9 cellular contexts compared by ENCODE assay signal in genomic region chr12:9667403-9667802, GRCh38. TPM values are rescaled to one million over a fixed set of nuclear protein-coding genes. Genes with fewer than 3 reads are reported as not detected.
DNase-seq lines count a peak whose midpoint lies in the region; ATAC-seq, FAIRE-seq and TF ChIP-seq lines count a peak whose summit lies in the region.
"Had no signal": no experiment of that assay in that cellular context is flagged by ENCODE, and none has a peak within 500 bp of the region (broad histone marks: within the 10 kb centered on the region; RNA-seq: fewer than 3 reads in every experiment).

No MANE protein-coding gene starts in this region.

- H3K56ac ChIP-seq in mesendoderm (ENCODE audit: low read length), result no peak overlapping the region

- no peak overlapping the region for H4K8ac ChIP-seq in mesendoderm (ENCODE audit: low read depth, low read length)

- no peaks in the 10 kb centered on the region for H4K20me1 ChIP-seq in HepG2 (ENCODE audit: insufficient read depth, low read length)

- no peak for TF ChIP-seq RAD21 in HepG2 (CRISPR knock-in tag; IDR thresholded peaks at IDR 0.05)

- H3K9me3 ChIP-seq in HepG2 (ENCODE audit: low read length), result no peaks in the 10 kb centered on the region

- no peak overlapping the region for H2BK5ac ChIP-seq in mesendoderm (ENCODE audit: low read length)

- no peak overlapping the region for H3K23ac ChIP-seq in mesendoderm (ENCODE audit: low read length)

- H3K27me3 ChIP-seq in mesendoderm (ENCODE audit: insufficient read depth, low read length, poor library complexity), result peaks cover 2% of the 10 kb centered on the region
- no peaks in the 10 kb centered on the region for H3K27me3 ChIP-seq in HepG2 (ENCODE audit: control insufficient read depth in 1 of 2, insufficient read depth in 2 of 2, low read length in 2 of 2)

- no peak overlapping the region for H4K5ac ChIP-seq in mesendoderm (ENCODE audit: low read length)

- no peak overlapping the region for H2AFZ ChIP-seq in HepG2 (ENCODE audit: low read length)

- in situ Hi-C loops in HepG2 (cut with HindIII; ENCODE audit: extremely low pct_ligation_motif_present, low pct_unique_long_range_greater_than_20kb), result no loop called here

- no peak overlapping the region for H2BK15ac ChIP-seq in mesendoderm (replicated peaks; ENCODE audit: low read depth)

- BruUV-seq in HepG2 (replicated peaks; lab: Mats Ljungman, UMichigan), result no TSS peak

- H3K27ac ChIP-seq in mesendoderm (ENCODE audit: low read depth, low read length) (no peak overlapping the region), HepG2 (ENCODE audit: extremely low read length, insufficient read depth, low read length) (no peak overlapping the region)

- ATAC-seq in GM18511 (IDR thresholded peaks at IDR 0.05; ENCODE audit: unreplicated experiment) (peak; percentile 71), GM21390 (IDR thresholded peaks at IDR 0.05; ENCODE audit: unreplicated experiment) (peak; percentile 42), HG03439 (IDR thresholded peaks at IDR 0.05; ENCODE audit: unreplicated experiment) (peak; percentile 52), HepG2 (no peak)

- no peak overlapping the region for H3K4ac ChIP-seq in mesendoderm (ENCODE audit: low read depth, low read length)

- no peak for DNase-seq in immature natural killer cell
- no peak for DNase-seq in mesendoderm
- DNase-seq in endothelial cell (ENCODE audit: low spot score), result no peak
- no peak for DNase-seq in NCI-H2171 (lab: John Stamatoyannopoulos, UW)
- DNase-seq in HepG2 (ENCODE audit: low spot score), result no peak

- H3K4me2 ChIP-seq in mesendoderm (ENCODE audit: low read length), result no peak overlapping the region
- H3K4me2 ChIP-seq in HepG2 (ENCODE audit: low read depth, low read length), result no peak overlapping the region

- H3K4me1 Mint-ChIP-seq in immature natural killer cell (peaks cover 67 to 81% of the 10 kb centered on the region in 2 donors), endothelial cell (ENCODE audit: unreplicated experiment) (no peaks in the 10 kb centered on the region)

- WGBS in mesendoderm (ENCODE audit: extremely low coverage, insufficient coverage, low lambda C conversion rate), result no CpG with 5 or more reads among the region's 2 CpGs
- WGBS in HepG2 (ENCODE audit: low lambda C conversion rate), result 89% methylated on average over 2 of the region's 2 CpGs

- H3K36me3 ChIP-seq in mesendoderm (ENCODE audit: control insufficient read depth, insufficient read depth, low read length) (no peaks in the 10 kb centered on the region), HepG2 (replicated peaks in 1 of 2; ENCODE audit: control insufficient read depth in 1 of 2, insufficient read depth in 2 of 2, low read length in 2 of 2) (peaks cover 0 to 3% of the 10 kb centered on the region in 2 experiments; a peak in 2 of 5 replicates)

- TF ChIP-seq CTCF in endothelial cell (IDR thresholded peaks at IDR 0.05; ENCODE audit: unreplicated experiment), result no peak
- no peak for TF ChIP-seq CTCF in HepG2 (CRISPR knock-in tag; IDR thresholded peaks at IDR 0.05)

- H2AK5ac ChIP-seq in mesendoderm (ENCODE audit: low read length), result no peak overlapping the region

- intact Hi-C loops in HepG2 (cut with micrococcal nuclease; ENCODE audit: unreplicated experiment), result no loop called here

- no peak for FAIRE-seq in HepG2 (lab: Jason Lieb, UNC)

- H3K36me3 Mint-ChIP-seq in immature natural killer cell (peaks cover 33 to 54% (median 40%) of the 10 kb centered on the region in 3 donors), endothelial cell (ENCODE audit: low read depth, unreplicated experiment) (peaks cover 51% of the 10 kb centered on the region)

- H3K79me1 ChIP-seq in mesendoderm (ENCODE audit: low read length), result no peaks in the 10 kb centered on the region

- no peaks in the 10 kb centered on the region for H3K79me2 ChIP-seq in mesendoderm (ENCODE audit: control insufficient read depth, insufficient read depth, low read length)
- no peaks in the 10 kb centered on the region for H3K79me2 ChIP-seq in HepG2 (ENCODE audit: insufficient read depth, low read length)

- H2BK120ac ChIP-seq in mesendoderm (ENCODE audit: low read depth, low read length), result no peak overlapping the region

- peak overlapping the region; percentile 48 to 96 (median 82) for H3K27ac Mint-ChIP-seq in immature natural killer cell
- no peak overlapping the region for H3K27ac Mint-ChIP-seq in endothelial cell (ENCODE audit: unreplicated experiment)

- POLR2A ChIA-PET in HepG2 (lab: Yijun Ruan, JAX), result no interaction called here

- TF ChIP-seq POLR2A in HepG2 (IDR thresholded peaks at IDR 0.05; ENCODE audit: insufficient read depth in 1 of 2, low read depth in 2 of 2, low read length in 2 of 2), result no peak

- H3K9ac ChIP-seq in mesendoderm (ENCODE audit: low read length), result no peak overlapping the region
- H3K9ac ChIP-seq in HepG2 (ENCODE audit: insufficient read depth, low read depth, low read length), result no peak overlapping the region

- H3K9me3 Mint-ChIP-seq in immature natural killer cell, result no peaks in the 10 kb centered on the region
- H3K9me3 Mint-ChIP-seq in endothelial cell (ENCODE audit: unreplicated experiment), result no peaks in the 10 kb centered on the region

- H3K4me1 ChIP-seq in mesendoderm (ENCODE audit: control insufficient read depth, low read depth, low read length) (no peaks in the 10 kb centered on the region), HepG2 (ENCODE audit: insufficient read depth, low read length) (no peaks in the 10 kb centered on the region)

- H3K18ac ChIP-seq in mesendoderm (ENCODE audit: low read length), result no peak overlapping the region

- H3K4me3 Mint-ChIP-seq in immature natural killer cell, result peak overlapping the region in 4 of 5 donors; percentile 1 to 70 (median 52)
- no peak overlapping the region for H3K4me3 Mint-ChIP-seq in endothelial cell (ENCODE audit: unreplicated experiment)

- H3K27me3 Mint-ChIP-seq in immature natural killer cell (ENCODE audit: low read depth in 3 of 3), result no peaks in the 10 kb centered on the region
- no peaks in the 10 kb centered on the region for H3K27me3 Mint-ChIP-seq in endothelial cell (ENCODE audit: unreplicated experiment)

- CTCF ChIA-PET in HepG2 (lab: Yijun Ruan, JAX; ENCODE audit: low intra/inter-chr PET ratio, low total read pairs), result no interaction called here

- TF ChIP-seq EP300 in HepG2 (IDR thresholded peaks at IDR 0.05; ENCODE audit: low read depth in 2 of 2, low read length in 2 of 2), result no peak
- TF ChIP-seq EP300 in HepG2 (CRISPR knock-in tag; IDR thresholded peaks at IDR 0.05; ENCODE audit: borderline replicate concordance), result no peak

- no peak overlapping the region for H3K4me3 ChIP-seq in mesendoderm (ENCODE audit: low read length)
- H3K4me3 ChIP-seq in HepG2 (replicated peaks in 1 of 3; ENCODE audit: insufficient read depth in 1 of 3, low read depth in 2 of 3, low read length in 3 of 3), result no peak overlapping the region

RNA-seq across cellular contexts. Expression of gene CLEC2D, which starts 2.1 kb away (rescaled TPM):
- polyA plus RNA-seq in immature natural killer cell (10 to 100 TPM; 37.7 to 57.3 (median 38.7) TPM), HepG2 (2011; rRNA removed) (7.7 and 8.6 TPM in 2 replicates)
- 2.3 TPM for polyA plus RNA-seq in mesendoderm (2013, experiment 1 of 2)
- polyA plus RNA-seq in mesendoderm (2013, experiment 2 of 2), result 2.2 TPM
- total RNA-seq in endothelial cell (ENCODE audit: unreplicated experiment) (18.9 TPM), HepG2 (2016; rRNA removed; fragmentation: Illumina TruSeq; extraction: Trizol) (0.69 and 2.5 TPM in 2 replicates)
- total RNA-seq in HepG2 (2016; cell fraction: cytosol; rRNA removed; fragmentation: Illumina TruSeq; extraction: Trizol; ENCODE audit: low read depth), result 4.0 TPM in 2 replicates
- 0.18 and 2.5 TPM in 2 replicates for total RNA-seq in HepG2 (2016; cell fraction: insoluble cytoplasmic fraction; rRNA removed; fragmentation: Illumina TruSeq; extraction: Trizol)
- 0.87 and 2.4 TPM in 2 replicates for total RNA-seq in HepG2 (2016; cell fraction: membrane; rRNA removed; fragmentation: Illumina TruSeq; extraction: Trizol)
- 7.5 and 7.7 TPM in 2 replicates for total RNA-seq in HepG2 (2016; cell fraction: nucleus; rRNA removed; fragmentation: Illumina TruSeq; extraction: Trizol)
- 0.85 and 3.0 TPM in 2 replicates for polyA plus RNA-seq in HepG2 (2011; cell fraction: cytosol; rRNA removed)
- 30.5 and 31.4 TPM in 2 replicates for polyA plus RNA-seq in HepG2 (2011; cell fraction: nucleus; rRNA removed)
- 5.3 and 5.9 TPM in 2 replicates for polyA plus RNA-seq in HepG2 (2012)
- 0.26 and 0.28 TPM in 2 replicates for polyA plus RNA-seq in HepG2 (2016; cell fraction: cytosol; fragmentation: Illumina TruSeq; extraction: Trizol; ENCODE audit: low read depth)
- 0.49 and 1.2 TPM in 2 replicates for polyA plus RNA-seq in HepG2 (2016; cell fraction: insoluble cytoplasmic fraction; fragmentation: Illumina TruSeq; extraction: Trizol; ENCODE audit: low read depth)
- 0.22 and 0.38 TPM in 2 replicates for polyA plus RNA-seq in HepG2 (2016; cell fraction: membrane; fragmentation: Illumina TruSeq; extraction: Trizol; ENCODE audit: low read depth)
- polyA plus RNA-seq in HepG2 (2016; cell fraction: nucleus; fragmentation: Illumina TruSeq; extraction: Trizol; ENCODE audit: insufficient read depth, low read depth), result 19.9 and 22.7 TPM in 2 replicates
- 0.42 and 2.6 TPM in 2 replicates for polyA minus RNA-seq in HepG2 (2011; rRNA and poly(A)+ RNA removed; ENCODE audit: low replicate concordance)
- polyA minus RNA-seq in HepG2 (2011; cell fraction: cytosol; rRNA and poly(A)+ RNA removed), result 0.26 and 2.0 TPM in 2 replicates
- 26.3 and 30.8 TPM in 2 replicates for polyA minus RNA-seq in HepG2 (2011; cell fraction: nucleus; rRNA and poly(A)+ RNA removed)

RNA-seq across cellular contexts. Expression of gene KLRB1, which starts 59.7 kb away (rescaled TPM):
- polyA plus RNA-seq in immature natural killer cell (100 to 1,000 TPM; 303 to 351 (median 347) TPM), HepG2 (2011; rRNA removed) (not detected in 2 replicates)
- not detected for polyA plus RNA-seq in mesendoderm (2013, experiment 1 of 2)
- polyA plus RNA-seq in mesendoderm (2013, experiment 2 of 2), result not detected
- total RNA-seq in endothelial cell (ENCODE audit: unreplicated experiment) (not detected), HepG2 (2016; rRNA removed; fragmentation: Illumina TruSeq; extraction: Trizol) (not detected in 2 replicates)
- not detected in 2 replicates for total RNA-seq in HepG2 (2016; cell fraction: cytosol; rRNA removed; fragmentation: Illumina TruSeq; extraction: Trizol; ENCODE audit: low read depth)
- total RNA-seq in HepG2 (2016; cell fraction: insoluble cytoplasmic fraction; rRNA removed; fragmentation: Illumina TruSeq; extraction: Trizol), result not detected in 2 replicates
- not detected in 2 replicates for total RNA-seq in HepG2 (2016; cell fraction: membrane; rRNA removed; fragmentation: Illumina TruSeq; extraction: Trizol)
- total RNA-seq in HepG2 (2016; cell fraction: nucleus; rRNA removed; fragmentation: Illumina TruSeq; extraction: Trizol), result not detected in 2 replicates
- polyA plus RNA-seq in HepG2 (2011; cell fraction: cytosol; rRNA removed), result not detected in 2 replicates
- polyA plus RNA-seq in HepG2 (2011; cell fraction: nucleus; rRNA removed), result not detected in 2 replicates
- polyA plus RNA-seq in HepG2 (2012), result not detected in 2 replicates
- not detected in 2 replicates for polyA plus RNA-seq in HepG2 (2016; cell fraction: cytosol; fragmentation: Illumina TruSeq; extraction: Trizol; ENCODE audit: low read depth)
- polyA plus RNA-seq in HepG2 (2016; cell fraction: insoluble cytoplasmic fraction; fragmentation: Illumina TruSeq; extraction: Trizol; ENCODE audit: low read depth), result not detected in 2 replicates
- polyA plus RNA-seq in HepG2 (2016; cell fraction: membrane; fragmentation: Illumina TruSeq; extraction: Trizol; ENCODE audit: low read depth), result not detected in 2 replicates
- not detected in 2 replicates for polyA plus RNA-seq in HepG2 (2016; cell fraction: nucleus; fragmentation: Illumina TruSeq; extraction: Trizol; ENCODE audit: insufficient read depth, low read depth)
- not detected in 2 replicates for polyA minus RNA-seq in HepG2 (2011; rRNA and poly(A)+ RNA removed; ENCODE audit: low replicate concordance)
- polyA minus RNA-seq in HepG2 (2011; cell fraction: cytosol; rRNA and poly(A)+ RNA removed), result not detected in 2 replicates
- polyA minus RNA-seq in HepG2 (2011; cell fraction: nucleus; rRNA and poly(A)+ RNA removed), result not detected in 2 replicates
- total RNA-seq: kidney epithelial cell had no signal
